In the genomic region with DNA sequence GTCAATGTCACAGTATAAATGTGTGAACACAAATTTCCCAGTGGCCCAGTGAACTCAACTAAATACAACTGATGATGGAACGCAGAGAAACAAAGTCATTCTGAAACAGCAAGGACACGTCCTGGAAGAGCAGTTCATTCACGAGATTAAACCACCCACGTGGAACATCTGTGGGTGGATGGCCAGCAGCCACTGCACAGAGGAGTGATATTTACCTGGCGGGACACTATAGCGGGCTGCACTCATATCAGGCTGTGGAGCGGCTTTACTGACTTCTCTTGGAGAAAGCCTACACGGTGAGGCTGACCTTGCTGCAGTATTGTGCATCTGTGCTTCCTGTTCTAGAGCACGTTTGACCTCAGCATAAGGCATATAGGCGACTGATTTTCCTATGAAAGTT, we compare ENCODE assay signal across 29 cellular contexts.
DNase-seq lines count a peak whose midpoint lies in the region; ATAC-seq, FAIRE-seq and TF ChIP-seq lines count a peak whose summit lies in the region.
"Had no signal": no experiment of that assay in that cellular context is flagged by ENCODE, and none has a peak within 500 bp of the region (broad histone marks: within the 10 kb centered on the region; RNA-seq: fewer than 3 reads in every experiment).

No MANE protein-coding gene starts in this region.

- H3K27me3 Mint-ChIP-seq in activated naive CD4-positive, alpha-beta T cell treated with anti-CD3 and anti-CD28 coated beads, Interleukin-2, amount 10 ng/mL, durations not matched to agents 7 days and 5 days: no peaks in the 10 kb centered on the region
- no peaks in the 10 kb centered on the region for H3K27me3 Mint-ChIP-seq in activated T-helper 1 cell treated with anti-CD3 and anti-CD28 coated beads, Interleukin-12 subunit alpha, Interleukin-12 subunit beta, Interleukin-2, Interleukin-4 antibody, amounts not matched to agents 30 ng/mL and 10 ng/mL and 1 ng/mL, durations not matched to agents 14 hours and 24 hours and 36 hours (ENCODE audit: insufficient read depth)
- no peaks in the 10 kb centered on the region for H3K27me3 Mint-ChIP-seq in naive thymus-derived CD4-positive, alpha-beta T cell
- H3K27me3 Mint-ChIP-seq: progenitor cell of endocrine pancreas had no signal

- no peaks in the 10 kb centered on the region for H3K9me3 ChIP-seq in naive thymus-derived CD4-positive, alpha-beta T cell (ENCODE audit: control insufficient read depth in 2 of 3, low read length in 3 of 3)

- CTCF ChIA-PET in activated naive CD4-positive, alpha-beta T cell treated with anti-CD3 and anti-CD28 coated beads, Interleukin-2, amount 10 ng/mL, durations not matched to agents 7 days and 5 days (lab: Charles Lee): no interaction called here
- CTCF ChIA-PET in naive thymus-derived CD4-positive, alpha-beta T cell (lab: Charles Lee): no interaction called here

- no peak for ATAC-seq in naive thymus-derived CD4-positive, alpha-beta T cell
- ATAC-seq: left ventricle myocardium superior, Right ventricle myocardium inferior, sciatic nerve, SK-N-SH treated with all-trans-retinoic acid at 6 μM for 48 hours had no signal

- intact Hi-C loops in activated T-helper 1 cell treated with anti-CD3 and anti-CD28 coated beads, Interleukin-12 subunit alpha, Interleukin-12 subunit beta, Interleukin-2, Interleukin-4 antibody, amounts not matched to agents 30 ng/mL and 10 ng/mL and 1 ng/mL, durations not matched to agents 14 hours and 24 hours and 36 hours (cut with micrococcal nuclease): no loop called here
- intact Hi-C loops in naive thymus-derived CD4-positive, alpha-beta T cell (cut with micrococcal nuclease): no loop called here

- peak; percentile 4 for DNase-seq in activated naive CD4-positive, alpha-beta T cell treated with Interleukin-2 at 50 U/mL for 16 hours
- no peak for DNase-seq in activated naive CD4-positive, alpha-beta T cell treated with anti-CD3 and anti-CD28 coated beads, Interleukin-2, amount 10 ng/mL, durations not matched to agents 7 days and 5 days
- DNase-seq in GM12891 (ENCODE audit: insufficient read length, low spot score): no peak
- no peak for DNase-seq in activated T-helper 1 cell treated with anti-CD3 and anti-CD28 coated beads, Interleukin-12 subunit alpha, Interleukin-12 subunit beta, Interleukin-2, Interleukin-4 antibody, amounts not matched to agents 30 ng/mL and 10 ng/mL and 1 ng/mL, durations not matched to agents 14 hours and 24 hours and 36 hours (ENCODE audit: low spot score)
- DNase-seq in naive thymus-derived CD4-positive, alpha-beta T cell: no peak
- no peak for DNase-seq in activated gamma-delta T cell treated with Interleukin-2 at 50 U/mL for 16 hours
- DNase-seq in effector CD8-positive, alpha-beta T cell (lab: John Stamatoyannopoulos, UW): no peak
- DNase-seq: activated CD4-positive, alpha-beta T cell treated with anti-CD3 and anti-CD28 coated beads for 4 hours; amygdala; brain microvascular endothelial cell; DND-41; GF-D8; GM23248; kidney; left ventricle myocardium superior; NCI-H1092; NCI-H1694; NCI-H446; NCI-H748 treated with DMSO at 0.1 percent for 48 hours; nucleus accumbens; stimulated activated CD4-positive, alpha-beta T cell treated with anti-CD3 and anti-CD28 coated beads, Interleukin-4, amount 100 ng/mL, for 24 hours; substantia nigra; trophoblast cell had no signal

- H3K36me3 ChIP-seq in naive thymus-derived CD4-positive, alpha-beta T cell (ENCODE audit: control insufficient read depth in 2 of 3, insufficient read depth in 3 of 3, low read length in 3 of 3): peaks cover 0 to 38% (median 0%) of the 10 kb centered on the region in 3 experiments

- H3K4me3 ChIP-seq in naive thymus-derived CD4-positive, alpha-beta T cell (ENCODE audit: low read length): no peak overlapping the region
- H3K4me3 ChIP-seq: GM23248 had no signal

- peaks cover 46% of the 10 kb centered on the region for H3K36me3 Mint-ChIP-seq in activated naive CD4-positive, alpha-beta T cell treated with anti-CD3 and anti-CD28 coated beads, Interleukin-2, amount 10 ng/mL, durations not matched to agents 7 days and 5 days
- H3K36me3 Mint-ChIP-seq in activated T-helper 1 cell treated with anti-CD3 and anti-CD28 coated beads, Interleukin-12 subunit alpha, Interleukin-12 subunit beta, Interleukin-2, Interleukin-4 antibody, amounts not matched to agents 30 ng/mL and 10 ng/mL and 1 ng/mL, durations not matched to agents 14 hours and 24 hours and 36 hours (ENCODE audit: low read depth): peaks cover 47% of the 10 kb centered on the region
- H3K36me3 Mint-ChIP-seq in naive thymus-derived CD4-positive, alpha-beta T cell: peaks cover 23 to 68% (median 44%) of the 10 kb centered on the region in 5 donors

- H3K9me3 Mint-ChIP-seq in activated naive CD4-positive, alpha-beta T cell treated with anti-CD3 and anti-CD28 coated beads, Interleukin-2, amount 10 ng/mL, durations not matched to agents 7 days and 5 days: no peaks in the 10 kb centered on the region
- no peaks in the 10 kb centered on the region for H3K9me3 Mint-ChIP-seq in activated T-helper 1 cell treated with anti-CD3 and anti-CD28 coated beads, Interleukin-12 subunit alpha, Interleukin-12 subunit beta, Interleukin-2, Interleukin-4 antibody, amounts not matched to agents 30 ng/mL and 10 ng/mL and 1 ng/mL, durations not matched to agents 14 hours and 24 hours and 36 hours
- H3K9me3 Mint-ChIP-seq in naive thymus-derived CD4-positive, alpha-beta T cell: peaks cover 0 to 7% (median 0%) of the 10 kb centered on the region in 11 donors

- no peak overlapping the region for H3K27ac Mint-ChIP-seq in activated naive CD4-positive, alpha-beta T cell treated with anti-CD3 and anti-CD28 coated beads, Interleukin-2, amount 10 ng/mL, durations not matched to agents 7 days and 5 days
- H3K27ac Mint-ChIP-seq in activated T-helper 1 cell treated with anti-CD3 and anti-CD28 coated beads, Interleukin-12 subunit alpha, Interleukin-12 subunit beta, Interleukin-2, Interleukin-4 antibody, amounts not matched to agents 30 ng/mL and 10 ng/mL and 1 ng/mL, durations not matched to agents 14 hours and 24 hours and 36 hours: peak overlapping the region; percentile 42
- peak overlapping the region in 8 of 9 donors; percentile 3 to 82 (median 34) for H3K27ac Mint-ChIP-seq in naive thymus-derived CD4-positive, alpha-beta T cell
- H3K27ac Mint-ChIP-seq: progenitor cell of endocrine pancreas had no signal

- FAIRE-seq in GM12891 (lab: Jason Lieb, UNC): peak; percentile 83
- FAIRE-seq: endothelial cell of umbilical vein, frontal cortex, kidney had no signal

- H3K27me3 ChIP-seq in naive thymus-derived CD4-positive, alpha-beta T cell (ENCODE audit: control insufficient read depth in 2 of 2, insufficient read depth in 2 of 2, low read length in 2 of 2): no peaks in the 10 kb centered on the region
- H3K27me3 ChIP-seq: brain microvascular endothelial cell had no signal

- H3K27ac ChIP-seq in naive thymus-derived CD4-positive, alpha-beta T cell (ENCODE audit: low read depth, low read length): no peak overlapping the region
- H3K27ac ChIP-seq: brain microvascular endothelial cell, GM23248 had no signal

- TF ChIP-seq POLR2A in GM12891 (IDR thresholded peaks at IDR 0.05; ENCODE audit: low read depth, low read length): no peak

- no peaks in the 10 kb centered on the region for H3K4me1 ChIP-seq in naive thymus-derived CD4-positive, alpha-beta T cell (ENCODE audit: control insufficient read depth in 2 of 2, insufficient read depth in 2 of 2, low read length in 2 of 2)

- peaks cover 15% of the 10 kb centered on the region for H3K4me1 Mint-ChIP-seq in activated naive CD4-positive, alpha-beta T cell treated with anti-CD3 and anti-CD28 coated beads, Interleukin-2, amount 10 ng/mL, durations not matched to agents 7 days and 5 days
- peaks cover 19% of the 10 kb centered on the region for H3K4me1 Mint-ChIP-seq in activated T-helper 1 cell treated with anti-CD3 and anti-CD28 coated beads, Interleukin-12 subunit alpha, Interleukin-12 subunit beta, Interleukin-2, Interleukin-4 antibody, amounts not matched to agents 30 ng/mL and 10 ng/mL and 1 ng/mL, durations not matched to agents 14 hours and 24 hours and 36 hours (ENCODE audit: low read depth)
- H3K4me1 Mint-ChIP-seq in naive thymus-derived CD4-positive, alpha-beta T cell: peaks cover 7 to 52% (median 25%) of the 10 kb centered on the region in 7 donors

- POLR2A ChIA-PET in naive thymus-derived CD4-positive, alpha-beta T cell (lab: Charles Lee): no interaction called here

- no peak overlapping the region for H3K4me3 Mint-ChIP-seq in activated naive CD4-positive, alpha-beta T cell treated with anti-CD3 and anti-CD28 coated beads, Interleukin-2, amount 10 ng/mL, durations not matched to agents 7 days and 5 days
- H3K4me3 Mint-ChIP-seq in activated T-helper 1 cell treated with anti-CD3 and anti-CD28 coated beads, Interleukin-12 subunit alpha, Interleukin-12 subunit beta, Interleukin-2, Interleukin-4 antibody, amounts not matched to agents 30 ng/mL and 10 ng/mL and 1 ng/mL, durations not matched to agents 14 hours and 24 hours and 36 hours: no peak overlapping the region
- H3K4me3 Mint-ChIP-seq in naive thymus-derived CD4-positive, alpha-beta T cell: no peak overlapping the region

TF ChIP-seq in GM12891, 5 proteins besides CTCF, POLR2A, EP300 and RAD21:
- TF ChIP-seq TAF1 (IDR thresholded peaks at IDR 0.05; ENCODE audit: low read depth, low read length) (no peak), SPI1 (IDR thresholded peaks at IDR 0.05; ENCODE audit: low read depth, low read length) (no peak), POU2F2 (IDR thresholded peaks at IDR 0.05; ENCODE audit: low read depth, low read length) (no peak)
